8 cellular contexts compared by ENCODE assay signal in genomic region chr12:96194572-96194889, GRCh38. TPM values are rescaled to one million over a fixed set of nuclear protein-coding genes. Genes with fewer than 3 reads are reported as not detected.
A peak's percentile ranks its signal among the peaks of the same experiment; 100 is the strongest.
DNase-seq lines count a peak whose midpoint lies in the region; ATAC-seq, FAIRE-seq and TF ChIP-seq lines count a peak whose summit lies in the region.

No MANE protein-coding gene starts in this region.

- H3K27ac ChIP-seq in small intestine (ENCODE audit: low read depth in 1 of 2, low read length in 1 of 2) = peak overlapping the region in 1 of 2 donors; percentile 90

- FAIRE-seq in small intestine (lab: Jason Lieb, UNC) = no peak

- TF ChIP-seq CTCF in AG09309 (IDR thresholded peaks at IDR 0.05; ENCODE audit: control insufficient read depth, insufficient read depth, low read depth, low read length, missing control alignments) = no peak
- TF ChIP-seq CTCF in fibroblast of villous mesenchyme (IDR thresholded peaks at IDR 0.05; ENCODE audit: insufficient read depth, low read depth, low read length) = no peak

- peak; percentile 7 for ATAC-seq in GM21390 (IDR thresholded peaks at IDR 0.05; ENCODE audit: unreplicated experiment)

- H3K9me3 ChIP-seq in small intestine (ENCODE audit: control insufficient read depth, low read depth) = no peaks in the 10 kb centered on the region

- H3K36me3 ChIP-seq in small intestine (ENCODE audit: control insufficient read depth in 2 of 2, insufficient read depth in 2 of 2, low read length in 2 of 2) = no peaks in the 10 kb centered on the region

- H3K4me1 ChIP-seq in small intestine (ENCODE audit: control insufficient read depth in 2 of 2, insufficient read depth in 1 of 2, low read depth in 1 of 2, low read length in 1 of 2) = peaks cover 0 to 4% of the 10 kb centered on the region in 2 donors

- 0 to 2% (median 0%) methylated on average over 9 to 24 of the region's 24 CpGs for WGBS in small intestine, 3 donors

- TF ChIP-seq POLR2A in erythroblast (IDR thresholded peaks at IDR 0.05; ENCODE audit: low read length) = no peak

- peak overlapping the region; percentile 90 for H3K4me3 ChIP-seq in AG09309 (ENCODE audit: control insufficient read depth, low read depth, low read length)
- peak overlapping the region; percentile 97 for H3K4me3 ChIP-seq in fibroblast of villous mesenchyme (ENCODE audit: low read depth, low read length)
- H3K4me3 ChIP-seq in small intestine (ENCODE audit: low read depth in 1 of 2, low read length in 2 of 2) = peak overlapping the region; percentile 77 to 89

- DNase-seq in AG09309 (ENCODE audit: low read depth) (no peak), fibroblast of villous mesenchyme (ENCODE audit: low read depth) (no peak), small intestine (no peak), erythroblast (lab: John Stamatoyannopoulos, UW) (no peak), D341Med (ENCODE audit: low spot score) (no peak), amygdala (lab: John Stamatoyannopoulos, UW) (no peak)

- H3K27me3 ChIP-seq in small intestine (ENCODE audit: control insufficient read depth in 2 of 2, insufficient read depth in 2 of 2, low read length in 2 of 2) = no peaks in the 10 kb centered on the region

TF ChIP-seq in PFSK-1, 5 proteins besides CTCF, POLR2A, EP300 and RAD21:
- TF ChIP-seq POLR2AphosphoS5 (IDR thresholded peaks at IDR 0.05; ENCODE audit: low read depth, low read length) (peak; percentile 52), SIN3A (IDR thresholded peaks at IDR 0.05; ENCODE audit: borderline replicate concordance, insufficient read depth, low read length) (no peak)

RNA-seq across cellular contexts. Expression of gene ELK3, which starts 0.4 kb away (rescaled TPM):
- polyA plus RNA-seq in PFSK-1 (2012; ENCODE audit: insufficient read length, low read depth) = 41.7 TPM
- total RNA-seq in fibroblast of villous mesenchyme = 23.2 and 24.6 TPM in 2 replicates
- 10 to 100 TPM in 1 of 3 donors, 1 to 10 TPM in 1, under 1 TPM in 1; 0.67 to 15.9 (median 6.2) TPM for polyA plus RNA-seq in small intestine
